1 cellular context compared by ENCODE assay signal in the genomic region with DNA sequence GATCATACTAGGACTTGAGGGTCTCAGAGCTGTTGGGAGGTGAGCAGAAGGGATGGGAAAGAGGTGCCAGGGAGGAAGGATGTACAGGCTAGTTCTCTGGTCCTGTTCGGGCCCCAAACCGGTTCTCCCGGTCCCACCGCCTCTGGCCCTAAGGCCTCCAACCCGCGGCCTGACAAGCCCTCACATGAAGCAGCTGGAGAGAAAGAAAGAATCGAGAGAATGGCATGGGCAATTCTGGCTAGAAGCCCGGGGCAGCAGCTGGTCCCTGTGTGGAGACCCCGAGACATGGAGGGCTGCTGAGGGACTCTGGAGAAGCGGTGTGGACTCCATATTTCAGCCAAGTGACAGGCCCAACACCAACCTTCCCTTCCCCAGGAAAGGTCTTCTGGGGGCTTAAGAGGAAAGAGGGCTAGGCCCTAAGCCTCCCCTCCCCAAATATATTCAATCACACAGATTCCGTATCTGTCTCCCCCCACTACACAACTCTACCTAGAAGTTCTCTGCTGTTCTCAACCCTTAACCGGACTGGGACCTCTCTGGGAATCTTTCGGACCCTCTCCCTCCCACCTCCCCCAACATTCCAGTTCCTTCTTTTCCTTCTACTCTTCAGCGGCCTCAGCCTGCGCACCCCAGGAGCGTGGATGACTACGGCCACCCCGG.
TF ChIP-seq lines count a peak whose summit lies in the region.

No MANE protein-coding gene starts in this region.

TF ChIP-seq in A549, 52 proteins besides CTCF, POLR2A, EP300 and RAD21:
- TF ChIP-seq, protein P1, sequence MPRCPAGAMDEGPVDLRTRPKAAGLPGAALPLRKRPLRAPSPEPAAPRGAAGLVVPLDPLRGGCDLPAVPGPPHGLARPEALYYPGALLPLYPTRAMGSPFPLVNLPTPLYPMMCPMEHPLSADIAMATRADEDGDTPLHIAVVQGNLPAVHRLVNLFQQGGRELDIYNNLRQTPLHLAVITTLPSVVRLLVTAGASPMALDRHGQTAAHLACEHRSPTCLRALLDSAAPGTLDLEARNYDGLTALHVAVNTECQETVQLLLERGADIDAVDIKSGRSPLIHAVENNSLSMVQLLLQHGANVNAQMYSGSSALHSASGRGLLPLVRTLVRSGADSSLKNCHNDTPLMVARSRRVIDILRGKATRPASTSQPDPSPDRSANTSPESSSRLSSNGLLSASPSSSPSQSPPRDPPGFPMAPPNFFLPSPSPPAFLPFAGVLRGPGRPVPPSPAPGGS (IDR thresholded peaks at IDR 0.05) = no peak
- no peak for TF ChIP-seq EHMT2 (IDR thresholded peaks at IDR 0.05; ENCODE audit: low read depth)
- TF ChIP-seq ZFP36 (IDR thresholded peaks at IDR 0.05; ENCODE audit: borderline replicate concordance, partially characterized antibody) = no peak
- no peak for TF ChIP-seq KDM5A (IDR thresholded peaks at IDR 0.05)
- TF ChIP-seq, protein P2, sequence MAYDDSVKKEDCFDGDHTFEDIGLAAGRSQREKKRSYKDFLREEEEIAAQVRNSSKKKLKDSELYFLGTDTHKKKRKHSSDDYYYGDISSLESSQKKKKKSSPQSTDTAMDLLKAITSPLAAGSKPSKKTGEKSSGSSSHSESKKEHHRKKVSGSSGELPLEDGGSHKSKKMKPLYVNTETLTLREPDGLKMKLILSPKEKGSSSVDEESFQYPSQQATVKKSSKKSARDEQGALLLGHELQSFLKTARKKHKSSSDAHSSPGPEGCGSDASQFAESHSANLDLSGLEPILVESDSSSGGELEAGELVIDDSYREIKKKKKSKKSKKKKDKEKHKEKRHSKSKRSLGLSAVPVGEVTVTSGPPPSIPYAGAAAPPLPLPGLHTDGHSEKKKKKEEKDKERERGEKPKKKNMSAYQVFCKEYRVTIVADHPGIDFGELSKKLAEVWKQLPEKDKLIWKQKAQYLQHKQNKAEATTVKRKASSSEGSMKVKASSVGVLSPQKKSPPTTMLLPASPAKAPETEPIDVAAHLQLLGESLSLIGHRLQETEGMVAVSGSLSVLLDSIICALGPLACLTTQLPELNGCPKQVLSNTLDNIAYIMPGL (CRISPR knock-in tag; IDR thresholded peaks at IDR 0.05; ENCODE audit: borderline replicate concordance) = no peak
- no peak for TF ChIP-seq SREBF2 (IDR thresholded peaks at IDR 0.05)
- TF ChIP-seq HOXB13 (CRISPR knock-in tag; IDR thresholded peaks at IDR 0.05; ENCODE audit: low read depth) = no peak
- no peak for TF ChIP-seq CBX8 (IDR thresholded peaks at IDR 0.05)
- TF ChIP-seq, protein P3, sequence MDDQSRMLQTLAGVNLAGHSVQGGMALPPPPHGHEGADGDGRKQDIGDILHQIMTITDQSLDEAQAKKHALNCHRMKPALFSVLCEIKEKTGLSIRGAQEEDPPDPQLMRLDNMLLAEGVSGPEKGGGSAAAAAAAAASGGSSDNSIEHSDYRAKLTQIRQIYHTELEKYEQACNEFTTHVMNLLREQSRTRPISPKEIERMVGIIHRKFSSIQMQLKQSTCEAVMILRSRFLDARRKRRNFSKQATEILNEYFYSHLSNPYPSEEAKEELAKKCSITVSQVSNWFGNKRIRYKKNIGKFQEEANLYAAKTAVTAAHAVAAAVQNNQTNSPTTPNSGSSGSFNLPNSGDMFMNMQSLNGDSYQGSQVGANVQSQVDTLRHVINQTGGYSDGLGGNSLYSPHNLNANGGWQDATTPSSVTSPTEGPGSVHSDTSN (IDR thresholded peaks at IDR 0.05) = no peak
- no peak for TF ChIP-seq CEBPB (IDR thresholded peaks at IDR 0.05)
- no peak for TF ChIP-seq EHF (CRISPR knock-in tag; IDR thresholded peaks at IDR 0.05)
- no peak for TF ChIP-seq JUN (IDR thresholded peaks at IDR 0.05)
- TF ChIP-seq, protein P4, sequence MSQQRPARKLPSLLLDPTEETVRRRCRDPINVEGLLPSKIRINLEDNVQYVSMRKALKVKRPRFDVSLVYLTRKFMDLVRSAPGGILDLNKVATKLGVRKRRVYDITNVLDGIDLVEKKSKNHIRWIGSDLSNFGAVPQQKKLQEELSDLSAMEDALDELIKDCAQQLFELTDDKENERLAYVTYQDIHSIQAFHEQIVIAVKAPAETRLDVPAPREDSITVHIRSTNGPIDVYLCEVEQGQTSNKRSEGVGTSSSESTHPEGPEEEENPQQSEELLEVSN (IDR thresholded peaks at IDR 0.05; ENCODE audit: borderline replicate concordance, low read depth) = no peak
- no peak for TF ChIP-seq RARB (CRISPR knock-in tag; IDR thresholded peaks at IDR 0.05)
